ENCODE assay signal across 1 cellular context in the genomic region with DNA sequence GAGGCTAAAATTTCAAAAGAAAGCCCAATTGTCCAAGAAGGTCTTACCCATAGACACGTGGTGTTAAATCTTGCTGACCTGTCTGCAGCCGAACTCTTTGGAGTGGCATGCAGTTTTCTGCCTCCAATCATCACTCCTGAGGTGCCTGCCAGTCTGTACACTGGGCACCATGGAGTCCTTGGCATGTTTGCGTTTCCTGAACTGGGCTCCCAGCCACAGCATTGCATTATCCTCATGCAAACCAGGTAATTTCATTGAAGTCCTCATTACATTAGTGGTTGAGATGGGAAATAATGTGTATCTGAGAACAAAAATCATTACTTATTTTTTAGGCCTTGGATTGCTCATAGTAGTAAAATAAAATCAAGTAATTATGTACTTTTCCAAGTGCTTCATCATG.
TF ChIP-seq lines count a peak whose summit lies in the region.

No MANE protein-coding gene starts in this region.

TF ChIP-seq in liver, 16 proteins besides CTCF, POLR2A, EP300 and RAD21:
- TF ChIP-seq, protein P1, sequence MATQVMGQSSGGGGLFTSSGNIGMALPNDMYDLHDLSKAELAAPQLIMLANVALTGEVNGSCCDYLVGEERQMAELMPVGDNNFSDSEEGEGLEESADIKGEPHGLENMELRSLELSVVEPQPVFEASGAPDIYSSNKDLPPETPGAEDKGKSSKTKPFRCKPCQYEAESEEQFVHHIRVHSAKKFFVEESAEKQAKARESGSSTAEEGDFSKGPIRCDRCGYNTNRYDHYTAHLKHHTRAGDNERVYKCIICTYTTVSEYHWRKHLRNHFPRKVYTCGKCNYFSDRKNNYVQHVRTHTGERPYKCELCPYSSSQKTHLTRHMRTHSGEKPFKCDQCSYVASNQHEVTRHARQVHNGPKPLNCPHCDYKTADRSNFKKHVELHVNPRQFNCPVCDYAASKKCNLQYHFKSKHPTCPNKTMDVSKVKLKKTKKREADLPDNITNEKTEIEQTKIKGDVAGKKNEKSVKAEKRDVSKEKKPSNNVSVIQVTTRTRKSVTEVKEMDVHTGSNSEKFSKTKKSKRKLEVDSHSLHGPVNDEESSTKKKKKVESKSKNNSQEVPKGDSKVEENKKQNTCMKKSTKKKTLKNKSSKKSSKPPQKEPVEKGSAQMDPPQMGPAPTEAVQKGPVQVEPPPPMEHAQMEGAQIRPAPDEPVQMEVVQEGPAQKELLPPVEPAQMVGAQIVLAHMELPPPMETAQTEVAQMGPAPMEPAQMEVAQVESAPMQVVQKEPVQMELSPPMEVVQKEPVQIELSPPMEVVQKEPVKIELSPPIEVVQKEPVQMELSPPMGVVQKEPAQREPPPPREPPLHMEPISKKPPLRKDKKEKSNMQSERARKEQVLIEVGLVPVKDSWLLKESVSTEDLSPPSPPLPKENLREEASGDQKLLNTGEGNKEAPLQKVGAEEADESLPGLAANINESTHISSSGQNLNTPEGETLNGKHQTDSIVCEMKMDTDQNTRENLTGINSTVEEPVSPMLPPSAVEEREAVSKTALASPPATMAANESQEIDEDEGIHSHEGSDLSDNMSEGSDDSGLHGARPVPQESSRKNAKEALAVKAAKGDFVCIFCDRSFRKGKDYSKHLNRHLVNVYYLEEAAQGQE (IDR thresholded peaks at IDR 0.05) = no peak
- TF ChIP-seq HNF4A (conservative IDR thresholded peaks at IDR 0.05) (peak; percentile 50 to 52), YY1 (IDR thresholded peaks at IDR 0.05) (peak; percentile 81), HNF4G (IDR thresholded peaks at IDR 0.05) (no peak), TAF1 (conservative IDR thresholded peaks at IDR 0.05) (no peak), SP1 (IDR thresholded peaks at IDR 0.05) (peak; percentile 20), JUND (IDR thresholded peaks at IDR 0.05) (peak; percentile 31 to 38), GABPA (IDR thresholded peaks at IDR 0.05 in 1 of 2, conservative IDR thresholded peaks at IDR 0.05 in 1 of 2) (no peak), FOXA2 (IDR thresholded peaks at IDR 0.05) (peak; percentile 61), EGR1 (IDR thresholded peaks at IDR 0.05; ENCODE audit: low read depth in 2 of 2) (no peak), RXRA (IDR thresholded peaks at IDR 0.05) (peak; percentile 46 to 68)
- TF ChIP-seq, protein P2, sequence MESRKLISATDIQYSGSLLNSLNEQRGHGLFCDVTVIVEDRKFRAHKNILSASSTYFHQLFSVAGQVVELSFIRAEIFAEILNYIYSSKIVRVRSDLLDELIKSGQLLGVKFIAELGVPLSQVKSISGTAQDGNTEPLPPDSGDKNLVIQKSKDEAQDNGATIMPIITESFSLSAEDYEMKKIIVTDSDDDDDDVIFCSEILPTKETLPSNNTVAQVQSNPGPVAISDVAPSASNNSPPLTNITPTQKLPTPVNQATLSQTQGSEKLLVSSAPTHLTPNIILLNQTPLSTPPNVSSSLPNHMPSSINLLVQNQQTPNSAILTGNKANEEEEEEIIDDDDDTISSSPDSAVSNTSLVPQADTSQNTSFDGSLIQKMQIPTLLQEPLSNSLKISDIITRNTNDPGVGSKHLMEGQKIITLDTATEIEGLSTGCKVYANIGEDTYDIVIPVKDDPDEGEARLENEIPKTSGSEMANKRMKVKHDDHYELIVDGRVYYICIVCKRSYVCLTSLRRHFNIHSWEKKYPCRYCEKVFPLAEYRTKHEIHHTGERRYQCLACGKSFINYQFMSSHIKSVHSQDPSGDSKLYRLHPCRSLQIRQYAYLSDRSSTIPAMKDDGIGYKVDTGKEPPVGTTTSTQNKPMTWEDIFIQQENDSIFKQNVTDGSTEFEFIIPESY (IDR thresholded peaks at IDR 0.05) = no peak
- TF ChIP-seq, protein P3, sequence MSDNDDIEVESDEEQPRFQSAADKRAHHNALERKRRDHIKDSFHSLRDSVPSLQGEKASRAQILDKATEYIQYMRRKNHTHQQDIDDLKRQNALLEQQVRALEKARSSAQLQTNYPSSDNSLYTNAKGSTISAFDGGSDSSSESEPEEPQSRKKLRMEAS (IDR thresholded peaks at IDR 0.05) = peak; percentile 68
TF ChIP-seq in liver: peak in this region for 7.
